In the genomic region with DNA sequence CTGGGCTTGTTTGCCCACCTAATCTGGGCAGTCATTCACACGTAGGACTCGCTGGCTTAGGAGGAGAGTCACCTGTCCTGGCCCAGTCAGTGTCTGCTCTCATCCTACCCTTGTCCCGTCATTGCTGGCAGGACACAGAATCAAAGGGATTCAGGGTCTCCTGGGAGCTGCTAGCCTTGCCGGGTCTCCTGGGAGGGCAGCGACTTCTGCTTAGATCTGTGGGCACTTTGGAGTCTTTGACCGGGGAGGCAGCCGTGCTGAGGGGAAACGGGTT, we compare ENCODE assay signal across 8 cellular contexts. TPM values are rescaled to one million over a fixed set of nuclear protein-coding genes. Genes with fewer than 3 reads are reported as not detected.
DNase-seq lines count a peak whose midpoint lies in the region; ATAC-seq and TF ChIP-seq lines count a peak whose summit lies in the region.

No MANE protein-coding gene starts in this region.

- TF ChIP-seq RAD21 in neural cell (conservative IDR thresholded peaks at IDR 0.05) = no peak

- POLR2A ChIA-PET in CD4-positive, alpha-beta T cell (lab: Charles Lee) = interaction anchor here (0.9 to 2.4 kb wide), 6 partner anchors 11 to 166 kb away, joined by 3 to 20 read pairs (median 4); a partner anchor contains a TSS

- H3K27ac Mint-ChIP-seq in CD4-positive, alpha-beta T cell = peak overlapping the region; percentile 96

- H3F3A ChIP-seq in neural cell (ENCODE audit: insufficient read depth, low read length, poor library complexity, severe bottlenecking) = peaks cover 4% of the 10 kb centered on the region

- peak overlapping the region; percentile 39 for H3K4me3 ChIP-seq in MG63
- peak overlapping the region; percentile 68 for H3K4me3 ChIP-seq in choroid plexus epithelial cell (ENCODE audit: low read depth, low read length)
- H3K4me3 ChIP-seq in neural cell (ENCODE audit: low read length) = peak overlapping the region; percentile 68

- no peaks in the 10 kb centered on the region for H3K27me3 ChIP-seq in CD4-positive, alpha-beta T cell (ENCODE audit: control insufficient read depth, insufficient read depth, low read length)
- H3K27me3 ChIP-seq in MG63 = no peaks in the 10 kb centered on the region
- no peaks in the 10 kb centered on the region for H3K27me3 ChIP-seq in neural cell (ENCODE audit: insufficient read depth, low read depth, low read length)

- H3K36me3 Mint-ChIP-seq in CD4-positive, alpha-beta T cell (ENCODE audit: low read depth) = peaks cover 5% of the 10 kb centered on the region

- peak overlapping the region; percentile 81 for H3K4me3 Mint-ChIP-seq in CD4-positive, alpha-beta T cell

- H3K4me2 ChIP-seq in neural cell (ENCODE audit: low read length) = peak overlapping the region; percentile 13

- H3K9me2 ChIP-seq in neural cell (ENCODE audit: insufficient read depth, low read length) = no peaks in the 10 kb centered on the region

- ATAC-seq in CD4-positive, alpha-beta T cell (ENCODE audit: poor library complexity) = no peak
- no peak for ATAC-seq in GM18867 (IDR thresholded peaks at IDR 0.05; ENCODE audit: unreplicated experiment)
- no peak for ATAC-seq in GM19397 (IDR thresholded peaks at IDR 0.05; ENCODE audit: unreplicated experiment)

- TF ChIP-seq EP300 in neural cell (conservative IDR thresholded peaks at IDR 0.05; ENCODE audit: poor library complexity, severe bottlenecking) = no peak

- H3K9me3 ChIP-seq in CD4-positive, alpha-beta T cell (ENCODE audit: control insufficient read depth, low read length) = no peaks in the 10 kb centered on the region
- no peaks in the 10 kb centered on the region for H3K9me3 ChIP-seq in MG63
- no peaks in the 10 kb centered on the region for H3K9me3 ChIP-seq in neural cell (ENCODE audit: low read length)

- no peak overlapping the region for H2AFZ ChIP-seq in neural cell (ENCODE audit: low read depth, low read length)

- no peak for DNase-seq in CD4-positive, alpha-beta T cell
- DNase-seq in MG63 = no peak
- no peak for DNase-seq in choroid plexus epithelial cell (ENCODE audit: low read depth)
- DNase-seq in MV-4-11 (lab: John Stamatoyannopoulos, UW) = no peak
- no peak for DNase-seq in SW480 (ENCODE audit: low spot score)

- no peaks in the 10 kb centered on the region for H3K9me3 Mint-ChIP-seq in CD4-positive, alpha-beta T cell

- peak overlapping the region; percentile 91 for H3K9ac ChIP-seq in neural cell (ENCODE audit: low read length)

- H3K27me3 Mint-ChIP-seq in CD4-positive, alpha-beta T cell = no peaks in the 10 kb centered on the region

- intact Hi-C loops in CD4-positive, alpha-beta T cell (cut with DNase I, micrococcal nuclease) = loop anchor here (1.0 to 10.0 kb wide), 4 partner anchors 10 to 278 kb away; a partner anchor contains a TSS

- peaks cover 85% of the 10 kb centered on the region for H3K79me2 ChIP-seq in neural cell (replicated peaks; ENCODE audit: insufficient read depth, low read length)

- peaks cover 66% of the 10 kb centered on the region for H3K4me1 Mint-ChIP-seq in CD4-positive, alpha-beta T cell (ENCODE audit: low read depth)

- H4K20me1 ChIP-seq in neural cell (ENCODE audit: insufficient read depth) = no peaks in the 10 kb centered on the region

- no peak for TF ChIP-seq CTCF in CD4-positive, alpha-beta T cell (IDR thresholded peaks at IDR 0.05)
- no peak for TF ChIP-seq CTCF in choroid plexus epithelial cell (conservative IDR thresholded peaks at IDR 0.05; ENCODE audit: low read depth, low read length)
- TF ChIP-seq CTCF in neural cell (IDR thresholded peaks at IDR 0.05; ENCODE audit: poor library complexity, severe bottlenecking) = no peak

- CTCF ChIA-PET in CD4-positive, alpha-beta T cell (lab: Charles Lee) = no interaction called here

- peak overlapping the region; percentile 87 for H3K27ac ChIP-seq in CD4-positive, alpha-beta T cell (ENCODE audit: low read depth, low read length)
- peak overlapping the region; percentile 92 for H3K27ac ChIP-seq in neural cell (ENCODE audit: low read length)

- H3K36me3 ChIP-seq in MG63 (no peaks in the 10 kb centered on the region), neural cell (ENCODE audit: insufficient read depth, low read length) (no peaks in the 10 kb centered on the region)

TF ChIP-seq in neural cell, 6 proteins besides CTCF, POLR2A, EP300 and RAD21:
- TF ChIP-seq POLR2AphosphoS5 (IDR thresholded peaks at IDR 0.05) = no peak
- TF ChIP-seq MXI1 (conservative IDR thresholded peaks at IDR 0.05; ENCODE audit: poor library complexity, severe bottlenecking) = no peak
- TF ChIP-seq, protein P1, sequence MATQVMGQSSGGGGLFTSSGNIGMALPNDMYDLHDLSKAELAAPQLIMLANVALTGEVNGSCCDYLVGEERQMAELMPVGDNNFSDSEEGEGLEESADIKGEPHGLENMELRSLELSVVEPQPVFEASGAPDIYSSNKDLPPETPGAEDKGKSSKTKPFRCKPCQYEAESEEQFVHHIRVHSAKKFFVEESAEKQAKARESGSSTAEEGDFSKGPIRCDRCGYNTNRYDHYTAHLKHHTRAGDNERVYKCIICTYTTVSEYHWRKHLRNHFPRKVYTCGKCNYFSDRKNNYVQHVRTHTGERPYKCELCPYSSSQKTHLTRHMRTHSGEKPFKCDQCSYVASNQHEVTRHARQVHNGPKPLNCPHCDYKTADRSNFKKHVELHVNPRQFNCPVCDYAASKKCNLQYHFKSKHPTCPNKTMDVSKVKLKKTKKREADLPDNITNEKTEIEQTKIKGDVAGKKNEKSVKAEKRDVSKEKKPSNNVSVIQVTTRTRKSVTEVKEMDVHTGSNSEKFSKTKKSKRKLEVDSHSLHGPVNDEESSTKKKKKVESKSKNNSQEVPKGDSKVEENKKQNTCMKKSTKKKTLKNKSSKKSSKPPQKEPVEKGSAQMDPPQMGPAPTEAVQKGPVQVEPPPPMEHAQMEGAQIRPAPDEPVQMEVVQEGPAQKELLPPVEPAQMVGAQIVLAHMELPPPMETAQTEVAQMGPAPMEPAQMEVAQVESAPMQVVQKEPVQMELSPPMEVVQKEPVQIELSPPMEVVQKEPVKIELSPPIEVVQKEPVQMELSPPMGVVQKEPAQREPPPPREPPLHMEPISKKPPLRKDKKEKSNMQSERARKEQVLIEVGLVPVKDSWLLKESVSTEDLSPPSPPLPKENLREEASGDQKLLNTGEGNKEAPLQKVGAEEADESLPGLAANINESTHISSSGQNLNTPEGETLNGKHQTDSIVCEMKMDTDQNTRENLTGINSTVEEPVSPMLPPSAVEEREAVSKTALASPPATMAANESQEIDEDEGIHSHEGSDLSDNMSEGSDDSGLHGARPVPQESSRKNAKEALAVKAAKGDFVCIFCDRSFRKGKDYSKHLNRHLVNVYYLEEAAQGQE (IDR thresholded peaks at IDR 0.05; ENCODE audit: borderline replicate concordance) = peak; percentile 9
- TF ChIP-seq SMC3 (conservative IDR thresholded peaks at IDR 0.05; ENCODE audit: poor library complexity) = no peak
- TF ChIP-seq EZH2 (IDR thresholded peaks at IDR 0.05; ENCODE audit: borderline replicate concordance, insufficient read depth, low read length, poor library complexity, severe bottlenecking) = no peak
- TF ChIP-seq TAF1 (IDR thresholded peaks at IDR 0.05; ENCODE audit: low read depth) = no peak

RNA-seq across cellular contexts. Expression of a gene that starts 12.6 kb away (rescaled TPM):
- total RNA-seq in CD4-positive, alpha-beta T cell = 10 to 100 TPM; 19.3 to 25.2 TPM
- total RNA-seq in MG63 (2014; rRNA removed; shearing (Covaris generic); ENCODE audit: low replicate concordance) = 2.9 and 7.1 TPM in 2 replicates
- polyA plus RNA-seq in neural cell = 16.9 and 21.0 TPM in 2 replicates
- polyA minus RNA-seq in neural cell = 54.1 and 59.6 TPM in 2 replicates
